ENCODE assay signal across 8 cellular contexts in the genomic region with DNA sequence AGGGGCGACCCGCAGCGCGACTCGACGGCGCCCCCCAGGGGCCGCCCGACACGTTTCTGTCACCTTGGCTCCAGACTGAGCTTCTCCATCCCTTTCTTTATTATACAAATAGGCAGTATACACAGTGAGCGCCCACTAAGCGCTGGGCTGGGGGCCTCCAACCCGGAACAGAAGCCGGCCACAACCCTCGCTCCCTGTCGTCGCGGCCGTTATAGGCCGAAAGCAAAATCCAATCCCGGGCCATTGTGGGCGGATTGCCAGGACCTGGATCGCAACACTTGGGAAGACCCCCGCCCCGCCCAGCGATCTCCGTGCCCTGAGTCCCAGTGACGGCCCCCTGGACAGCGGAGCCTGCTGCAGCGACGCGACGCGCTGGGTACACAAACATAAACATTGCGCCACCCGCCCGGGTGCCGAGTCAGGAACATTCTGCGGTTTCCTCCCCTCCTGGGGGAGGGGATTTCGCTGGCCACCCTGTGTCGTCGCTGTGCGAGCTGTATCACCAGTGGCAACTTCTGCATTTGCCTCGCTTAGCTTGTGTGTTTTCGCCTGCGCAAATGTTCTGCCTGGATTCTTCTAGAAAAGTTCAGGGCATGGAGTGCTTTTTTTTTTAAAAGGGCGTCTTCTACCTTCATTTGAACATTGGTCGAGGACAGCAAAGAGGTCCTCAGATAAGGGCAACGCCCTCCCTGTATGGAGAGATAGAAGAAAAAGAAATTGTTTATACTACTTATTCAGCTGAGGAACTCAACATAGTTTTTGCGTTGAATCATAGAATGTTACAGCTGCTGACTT. TPM values are rescaled to one million over a fixed set of nuclear protein-coding genes. Genes with fewer than 3 reads are reported as not detected.
DNase-seq lines count a peak whose midpoint lies in the region; ATAC-seq and TF ChIP-seq lines count a peak whose summit lies in the region.

No MANE protein-coding gene starts in this region.

- H3K4me3 ChIP-seq in left ventricle myocardium inferior: peak overlapping the region; percentile 84
- H3K4me3 ChIP-seq in prostate gland: peak overlapping the region; percentile 76 to 92

- H3K27ac ChIP-seq in adipose tissue (ENCODE audit: low read depth, low read length): peak overlapping the region; percentile 96
- H3K27ac ChIP-seq in left ventricle myocardium inferior (replicated peaks): peak overlapping the region; percentile 98
- peak overlapping the region; percentile 98 to 100 for H3K27ac ChIP-seq in prostate gland

- peak; percentile 29 for ATAC-seq in GM21717 (IDR thresholded peaks at IDR 0.05; ENCODE audit: unreplicated experiment)

- H3K27me3 ChIP-seq in left ventricle myocardium inferior (ENCODE audit: low read depth): no peaks in the 10 kb centered on the region
- H3K27me3 ChIP-seq in prostate gland (replicated peaks; ENCODE audit: insufficient read depth): no peaks in the 10 kb centered on the region

- H3K36me3 ChIP-seq in left ventricle myocardium inferior (peaks cover 28% of the 10 kb centered on the region), prostate gland (peaks cover 12 to 22% of the 10 kb centered on the region in 2 donors)

- H3K9me3 ChIP-seq in left ventricle myocardium inferior (replicated peaks) (no peaks in the 10 kb centered on the region), prostate gland (no peaks in the 10 kb centered on the region)

- TF ChIP-seq POLR2A in prostate gland (IDR thresholded peaks at IDR 0.05): peak; percentile 55

- H3K4me1 ChIP-seq in left ventricle myocardium inferior (peaks cover 58% of the 10 kb centered on the region), prostate gland (replicated peaks) (peaks cover 20% of the 10 kb centered on the region)

- 5 to 8% (median 8%) methylated on average over 50 of the region's 50 CpGs for WGBS in adipose tissue, 3 donors
- WGBS in prostate gland: 4% methylated on average over 48 of the region's 50 CpGs

- intact Hi-C loops in left ventricle myocardium inferior (cut with micrococcal nuclease): loop anchor here (10.0 kb wide), 1 partner anchor 162 kb away; no protein-coding TSS in a partner anchor
- intact Hi-C loops in prostate gland (cut with DNase I): loop anchor here (2.0 kb wide), 2 partner anchors 56 to 96 kb away; no protein-coding TSS in a partner anchor

- DNase-seq in D341Med (ENCODE audit: low spot score) (peak; percentile 81), LoVo (ENCODE audit: low spot score) (peak; percentile 77), T follicular helper cell (ENCODE audit: low read depth) (peak; percentile 81), left ventricle myocardium inferior (peak; percentile 89), prostate gland (ENCODE audit: low spot score) (peak; percentile 93), ureter (ENCODE audit: low spot score) (peak; percentile 94)

- TF ChIP-seq CTCF in left ventricle myocardium inferior (IDR thresholded peaks at IDR 0.05; ENCODE audit: borderline replicate concordance) (peak; percentile 86), prostate gland (IDR thresholded peaks at IDR 0.05) (peak; percentile 66 to 91 (median 75))

RNA-seq across cellular contexts. Expression of gene DUSP1, which starts 1.3 kb away (rescaled TPM):
- polyA plus RNA-seq in adipose tissue: 1,000 to 10,000 TPM in 1 of 3 donors, 100 to 1,000 TPM in 2; 163 to 1,279 (median 758) TPM
- total RNA-seq in left ventricle myocardium inferior (85.0 TPM), prostate gland (100 to 1,000 TPM; 559 to 659 TPM), ureter (84.2 TPM)

Comparison
In these comparisons a context has a peak if more than half of its experiments do, and no peak if none do; other contexts are left out.
1. Peak in every context shown above with its lines: DNase-seq, ATAC-seq, H3K4me3 ChIP-seq and H3K27ac ChIP-seq.